Comparison of ENCODE assay signal across 18 cellular contexts in the genomic region with DNA sequence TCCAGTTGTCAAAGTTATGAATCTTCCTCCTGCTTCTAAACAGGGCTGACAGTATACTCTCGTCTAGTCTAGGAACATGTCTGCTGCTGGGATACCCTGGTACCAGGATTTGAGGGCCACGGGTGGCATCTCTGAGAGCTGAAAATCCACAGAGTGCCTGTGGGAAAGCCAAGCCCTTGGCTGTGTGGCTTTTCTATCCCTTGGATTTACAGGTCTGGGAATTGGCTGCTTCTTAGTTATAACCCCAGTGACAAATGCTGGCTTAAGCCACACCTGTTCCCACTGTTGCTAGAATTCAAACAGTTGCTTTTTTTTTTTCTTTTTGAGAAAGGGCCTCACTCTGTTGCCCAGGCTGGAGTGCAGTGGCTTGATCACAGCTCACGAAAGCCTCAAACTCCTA.
"Had no signal": no experiment of that assay in that cellular context is flagged by ENCODE, and none has a peak within 500 bp of the region (broad histone marks: within the 10 kb centered on the region; RNA-seq: fewer than 3 reads in every experiment).

No MANE protein-coding gene starts in this region.

- H3K27me3 ChIP-seq: foreskin keratinocyte, right lobe of liver, tibial artery, upper lobe of left lung, uterus had no signal

- H3K36me3 Mint-ChIP-seq: natural killer cell treated with Interleukin-12 subunit alpha and Interleukin-12 subunit beta and Interleukin-15 and Interleukin-18, amount 100 ng/mL, for 72 hours had no signal

- H3K4me1 ChIP-seq: uterus had no signal

- H3K9me3 ChIP-seq: psoas muscle, right lobe of liver, tibial artery, upper lobe of left lung, uterus had no signal

- H3K4me3 ChIP-seq: dorsolateral prefrontal cortex, psoas muscle, right lobe of liver, skin epidermis, tibial artery, upper lobe of left lung, uterus had no signal

- H3K36me3 ChIP-seq: right lobe of liver, tibial artery, upper lobe of left lung, uterus had no signal

- H3K9me3 Mint-ChIP-seq: natural killer cell treated with Interleukin-12 subunit alpha and Interleukin-12 subunit beta and Interleukin-15 and Interleukin-18, amount 100 ng/mL, for 72 hours had no signal

- ATAC-seq: foreskin keratinocyte; left lobe of liver; natural killer cell treated with Interleukin-12 subunit alpha and Interleukin-12 subunit beta and Interleukin-15 and Interleukin-18, amount 100 ng/mL, for 72 hours; psoas muscle; right lobe of liver had no signal

- H3K4me3 Mint-ChIP-seq: natural killer cell treated with Interleukin-12 subunit alpha and Interleukin-12 subunit beta and Interleukin-15 and Interleukin-18, amount 100 ng/mL, for 72 hours had no signal

- DNase-seq: cerebellar nuclear complex; effector memory CD4-positive, alpha-beta T cell; foreskin keratinocyte; kidney glomerular epithelial cell; mammary epithelial cell; psoas muscle; retina; stimulated activated CD4-positive, alpha-beta T cell treated with anti-CD3 and anti-CD28 coated beads, Interleukin-2, amount 100 ng/mL, for 24 hours; stimulated activated CD4-positive, alpha-beta T cell treated with anti-CD3 and anti-CD28 coated beads, Interleukin-4, amount 100 ng/mL, for 4 hours; stimulated activated naive CD4-positive, alpha-beta T cell; tibial artery; upper lobe of left lung; uterus had no signal

- H3K27ac ChIP-seq: foreskin keratinocyte, psoas muscle, right lobe of liver, tibial artery, upper lobe of left lung, uterus had no signal
